In the genomic region with DNA sequence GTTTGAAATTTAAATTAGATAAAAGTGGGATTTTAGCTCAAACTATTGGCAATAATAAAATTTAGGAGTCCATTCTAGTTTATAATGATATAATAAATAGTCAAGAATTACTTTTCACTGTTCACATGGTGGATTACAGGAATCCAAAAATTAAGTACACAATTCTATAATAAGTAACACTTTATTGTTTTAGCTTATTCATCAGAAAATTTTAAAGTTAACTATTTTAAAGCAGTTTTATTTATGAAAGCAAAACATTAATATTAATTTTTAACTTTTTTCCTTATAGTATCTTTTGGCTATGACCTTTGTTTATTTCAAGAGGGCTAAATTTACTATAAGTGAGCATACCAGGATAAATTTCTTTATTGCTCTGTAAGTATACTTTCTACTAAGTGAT, we compare ENCODE assay signal across 20 cellular contexts. TPM values are rescaled to one million over a fixed set of nuclear protein-coding genes. Genes with fewer than 3 reads are reported as not detected.
"Had no signal": no experiment of that assay in that cellular context is flagged by ENCODE, and none has a peak within 500 bp of the region (broad histone marks: within the 10 kb centered on the region; RNA-seq: fewer than 3 reads in every experiment).

No MANE protein-coding gene starts in this region.

- H3K4me3 ChIP-seq: neural progenitor cell, ovary, prostate gland, right atrium auricular region, right lobe of liver, skin epidermis, suprapubic skin, testis, tibial artery, transverse colon, upper lobe of right lung, uterus had no signal

- H3K4me3 Mint-ChIP-seq: naive thymus-derived CD4-positive, alpha-beta T cell; natural killer cell; nephron; neural progenitor cell; stimulated activated effector memory CD8-positive, alpha-beta T cell treated with anti-CD3 and anti-CD28 coated beads, Interleukin-12 subunit alpha, Interleukin-12 subunit beta, amount 100 ng/mL, for 72 hours; stimulated activated naive CD8-positive, alpha-beta T cell treated with anti-CD3 and anti-CD28 coated beads, Interleukin-15, amount 100 ng/mL, for 72 hours; type B pancreatic cell had no signal

- H3K4me1 ChIP-seq: neural progenitor cell, parathyroid adenoma, prostate gland, right lobe of liver, testis, tibial artery, transverse colon, upper lobe of right lung, uterus had no signal

- DNase-seq: occipital lobe, tibial artery, upper lobe of right lung had no signal

- H3K36me3 ChIP-seq: neural progenitor cell, ovary, prostate gland, right atrium auricular region, right lobe of liver, suprapubic skin, tibial artery, transverse colon, upper lobe of right lung, uterus had no signal

- H3K27me3 Mint-ChIP-seq: type B pancreatic cell had no signal

- H3K9me3 Mint-ChIP-seq: naive thymus-derived CD4-positive, alpha-beta T cell; natural killer cell; nephron; neural progenitor cell; stimulated activated effector memory CD8-positive, alpha-beta T cell treated with anti-CD3 and anti-CD28 coated beads, Interleukin-12 subunit alpha, Interleukin-12 subunit beta, amount 100 ng/mL, for 72 hours; stimulated activated naive CD8-positive, alpha-beta T cell treated with anti-CD3 and anti-CD28 coated beads, Interleukin-15, amount 100 ng/mL, for 72 hours; type B pancreatic cell had no signal

- H3K36me3 Mint-ChIP-seq: naive thymus-derived CD4-positive, alpha-beta T cell; natural killer cell; neural progenitor cell; stimulated activated effector memory CD8-positive, alpha-beta T cell treated with anti-CD3 and anti-CD28 coated beads, Interleukin-12 subunit alpha, Interleukin-12 subunit beta, amount 100 ng/mL, for 72 hours; type B pancreatic cell had no signal

- H3K27ac ChIP-seq: neural progenitor cell, ovary, parathyroid adenoma, prostate gland, right atrium auricular region, right lobe of liver, skin epidermis, suprapubic skin, testis, tibial artery, transverse colon, upper lobe of right lung had no signal

- H3K4me1 Mint-ChIP-seq: natural killer cell; nephron; neural progenitor cell; stimulated activated effector memory CD8-positive, alpha-beta T cell treated with anti-CD3 and anti-CD28 coated beads, Interleukin-12 subunit alpha, Interleukin-12 subunit beta, amount 100 ng/mL, for 72 hours had no signal

- H3K27me3 ChIP-seq: neural progenitor cell, ovary, right atrium auricular region, right lobe of liver, suprapubic skin, testis, tibial artery, upper lobe of right lung, uterus had no signal

- H3K9me3 ChIP-seq: ovary, prostate gland, right atrium auricular region, right lobe of liver, suprapubic skin, testis, tibial artery, transverse colon, upper lobe of right lung, uterus had no signal

- H3K27ac Mint-ChIP-seq: natural killer cell; nephron; neural progenitor cell; stimulated activated effector memory CD8-positive, alpha-beta T cell treated with anti-CD3 and anti-CD28 coated beads, Interleukin-12 subunit alpha, Interleukin-12 subunit beta, amount 100 ng/mL, for 72 hours; stimulated activated naive CD8-positive, alpha-beta T cell treated with anti-CD3 and anti-CD28 coated beads, Interleukin-15, amount 100 ng/mL, for 72 hours; type B pancreatic cell had no signal

RNA-seq across cellular contexts. Expression of a gene that starts 11.4 kb away (rescaled TPM):
- polyA plus RNA-seq: naive thymus-derived CD4-positive, alpha-beta T cell had no signal
